Comparison of ENCODE assay signal across 8 cellular contexts in the genomic region with DNA sequence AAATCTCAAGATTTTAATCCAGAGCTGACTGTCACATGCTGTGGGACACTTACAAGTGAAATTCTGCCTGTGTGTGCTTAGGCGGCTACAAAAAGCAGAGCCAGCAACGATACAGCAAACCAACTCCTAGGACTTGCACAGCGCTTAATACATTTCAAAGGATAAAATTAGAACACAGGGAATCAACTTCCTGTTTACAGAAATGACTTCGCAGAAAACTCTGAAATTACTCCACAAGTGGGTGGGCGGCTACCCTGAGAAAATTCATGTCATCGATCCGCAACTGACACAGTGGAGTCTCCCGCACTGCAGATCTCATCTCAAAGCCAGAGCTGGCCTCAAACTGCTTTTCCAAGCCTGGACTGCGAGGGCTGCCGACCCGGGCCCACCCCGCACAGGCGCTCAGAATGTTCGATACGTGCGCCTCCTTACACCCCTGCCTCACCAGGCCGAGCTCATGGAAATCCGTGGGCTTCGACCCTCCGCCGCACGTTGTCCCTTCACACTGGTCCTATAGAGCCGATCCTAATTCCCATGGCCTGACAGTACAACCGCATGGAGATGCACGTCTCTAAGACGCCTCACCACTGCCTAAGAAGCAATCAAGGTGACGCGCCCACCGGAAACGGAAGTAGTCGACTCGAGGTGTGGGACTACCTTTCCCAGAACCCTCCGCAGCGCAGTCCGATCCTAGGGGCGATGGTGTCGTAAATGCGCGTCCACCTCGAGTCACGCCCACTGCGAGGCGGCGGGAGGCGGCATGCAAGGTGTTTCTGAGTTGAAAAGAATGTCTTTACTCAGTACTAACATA. TPM values are rescaled to one million over a fixed set of nuclear protein-coding genes. Genes with fewer than 3 reads are reported as not detected.
A peak's percentile ranks its signal among the peaks of the same experiment; 100 is the strongest.
DNase-seq lines count a peak whose midpoint lies in the region; ATAC-seq, FAIRE-seq and TF ChIP-seq lines count a peak whose summit lies in the region.

A gene (minus strand): TSS at position 609 of the 811 bp plus-strand sequence. CDS start 5,625 bp downstream, outside the sequence.

- DNase-seq in AG04449 (ENCODE audit: low read depth, low spot score) (peak; percentile 69), HPDE6-E6E7 (ENCODE audit: extremely low spot score) (peak; percentile 95), T-cell (peak; percentile 21 to 80 (median 61)), amniotic epithelial cell (ENCODE audit: low read depth) (peak; percentile 97), heart right ventricle (peak; percentile 86 to 91), pancreas (peak; percentile 80 to 94 (median 88)), testis (peak; percentile 98)

- CTCF ChIA-PET in AG04449 (lab: Yijun Ruan, JAX) = no interaction called here
- CTCF ChIA-PET in T-cell (lab: Charles Lee) = no interaction called here

- H3K27me3 Mint-ChIP-seq in T-cell = peaks cover 6 to 10% of the 10 kb centered on the region in 2 donors

- H3K27ac ChIP-seq in heart right ventricle (peak within 1 kb of the TSS in 9 of 10 donors; percentile 27 to 71 (median 37)), pancreas (no peak within 1 kb of the TSS), testis (no peak within 1 kb of the TSS)

- POLR2A ChIA-PET in AG04449 (lab: Yijun Ruan, JAX) (no interaction called here), T-cell (lab: Charles Lee) (no interaction called here)

- peaks cover 61% of the 10 kb centered on the region for H3K36me3 Mint-ChIP-seq in T-cell

- peak within 1 kb of the TSS; percentile 83 to 91 (median 86) for H3K4me3 Mint-ChIP-seq in T-cell

- H3K27ac Mint-ChIP-seq in T-cell = peak within 1 kb of the TSS; percentile 41 to 56

- intact Hi-C loops in heart right ventricle (cut with DNase I) = no loop called here
- intact Hi-C loops in pancreas (cut with DNase I) = no loop called here
- intact Hi-C loops in testis (cut with DNase I; ENCODE audit: low total_unique reads) = no loop called here

- peak; percentile 81 to 99 (median 88) for ATAC-seq in T-cell (replicated peaks in 1 of 4)
- ATAC-seq in heart right ventricle = peak; percentile 97 to 99 (median 98)
- peak; percentile 100 for ATAC-seq in pancreas
- no peak for ATAC-seq in GM21367 (IDR thresholded peaks at IDR 0.05; ENCODE audit: unreplicated experiment)

- no peaks in the 10 kb centered on the region for H3K27me3 ChIP-seq in heart right ventricle
- H3K27me3 ChIP-seq in pancreas = no peaks in the 10 kb centered on the region
- no peaks in the 10 kb centered on the region for H3K27me3 ChIP-seq in testis

- no peak for FAIRE-seq in pancreas (lab: Jason Lieb, UNC)

- 1 to 2% methylated on average over 45 of the region's 45 CpGs for WGBS in heart right ventricle, 2 donors
- WGBS in pancreas, 2 donors = 3% methylated on average over 45 of the region's 45 CpGs
- 3% methylated on average over 37 to 45 of the region's 45 CpGs for WGBS in testis, 2 donors

- H3K4me1 ChIP-seq in heart right ventricle = peaks cover 0 to 17% (median 12%) of the 10 kb centered on the region in 9 donors
- peaks cover 0 to 4% (median 3%) of the 10 kb centered on the region in 3 donors for H3K4me1 ChIP-seq in pancreas
- H3K4me1 ChIP-seq in testis = no peaks in the 10 kb centered on the region

- peak within 1 kb of the TSS; percentile 92 for H3K4me3 ChIP-seq in AG04449 (ENCODE audit: low read depth, low read length)
- peak within 1 kb of the TSS; percentile 62 to 85 (median 68) for H3K4me3 ChIP-seq in heart right ventricle
- H3K4me3 ChIP-seq in pancreas = peak within 1 kb of the TSS; percentile 43 to 77 (median 71)
- H3K4me3 ChIP-seq in testis = peak within 1 kb of the TSS; percentile 46 to 78

- H3K9me3 ChIP-seq in heart right ventricle = peaks cover 0 to 94% (median 24%) of the 10 kb centered on the region in 11 donors
- no peaks in the 10 kb centered on the region for H3K9me3 ChIP-seq in pancreas
- H3K9me3 ChIP-seq in testis = no peaks in the 10 kb centered on the region

- H3K9me3 Mint-ChIP-seq in T-cell = peaks cover 50 to 76% (median 75%) of the 10 kb centered on the region in 3 donors

- no peak for TF ChIP-seq POLR2A in testis (IDR thresholded peaks at IDR 0.05)

- TF ChIP-seq CTCF in AG04449 (IDR thresholded peaks at IDR 0.05; ENCODE audit: insufficient read depth, low read length, missing control alignments) (no peak), heart right ventricle (IDR thresholded peaks at IDR 0.05) (no peak), pancreas (IDR thresholded peaks at IDR 0.05) (no peak), testis (IDR thresholded peaks at IDR 0.05) (no peak)

- H3K36me3 ChIP-seq in heart right ventricle = peaks cover 0 to 44% (median 10%) of the 10 kb centered on the region in 9 donors
- peaks cover 0 to 2% (median 0%) of the 10 kb centered on the region in 3 donors for H3K36me3 ChIP-seq in pancreas
- H3K36me3 ChIP-seq in testis (ENCODE audit: low read depth, missing control alignments) = no peaks in the 10 kb centered on the region

- H3K4me1 Mint-ChIP-seq in T-cell = peaks cover 7 to 12% (median 10%) of the 10 kb centered on the region in 3 donors

RNA-seq across cellular contexts. Expression of the gene that starts here (rescaled TPM):
- total RNA-seq in T-cell = 1 to 10 TPM in 4 of 5 donors, under 1 TPM in 1; 0.54 to 2.5 (median 1.7) TPM
- 10 to 100 TPM in 1 of 10 donors, 1 to 10 TPM in 9; 5.4 to 11.4 (median 6.9) TPM for total RNA-seq in heart right ventricle
- polyA plus RNA-seq in heart right ventricle = 1 to 10 TPM; 2.4 to 2.6 TPM
- total RNA-seq in pancreas = 1 to 10 TPM; 1.6 to 5.4 (median 3.2) TPM
- polyA plus RNA-seq in pancreas = 1 to 10 TPM; 1.0 to 1.8 TPM
- 1 to 10 TPM; 5.1 to 5.8 TPM for total RNA-seq in testis
- polyA plus RNA-seq in testis (ENCODE audit: insufficient read depth, low read depth, low replicate concordance) = 4.4 TPM

Comparison
In these comparisons a context has a peak if more than half of its experiments do, and no peak if none do; other contexts are left out.
1. H3K27ac ChIP-seq: peak in heart right ventricle (9 of 10); none in pancreas (0 of 4) and testis (0 of 2).
2. Peak in every context shown above with its lines, with median percentiles within 50 percentile points of each other: DNase-seq and H3K4me3 ChIP-seq.